Comparison of ENCODE assay signal across 18 cellular contexts in genomic region chr2:201349601-201350000, GRCh38. TPM values are rescaled to one million over a fixed set of nuclear protein-coding genes. Genes with fewer than 3 reads are reported as not detected.
DNase-seq lines count a peak whose midpoint lies in the region; FAIRE-seq and TF ChIP-seq lines count a peak whose summit lies in the region.
"Had no signal": no experiment of that assay in that cellular context is flagged by ENCODE, and none has a peak within 500 bp of the region (broad histone marks: within the 10 kb centered on the region; RNA-seq: fewer than 3 reads in every experiment).

No MANE protein-coding gene starts in this region.

- peaks cover 54% of the 10 kb centered on the region for H3K27me3 Mint-ChIP-seq in endodermal cell (ENCODE audit: insufficient read depth)
- no peaks in the 10 kb centered on the region for H3K27me3 Mint-ChIP-seq in activated T-helper 1 cell treated with anti-CD3 and anti-CD28 coated beads, Interleukin-12 subunit alpha, Interleukin-12 subunit beta, Interleukin-2, Interleukin-4 antibody, amounts not matched to agents 30 ng/mL and 10 ng/mL and 1 ng/mL, durations not matched to agents 14 hours and 24 hours and 36 hours (ENCODE audit: insufficient read depth)

- no peak overlapping the region for H2AFZ ChIP-seq in GM23248

- DNase-seq in A673 (ENCODE audit: low spot score) = peak; percentile 52
- DNase-seq in GM23248 = peak; percentile 12
- DNase-seq in RPMI7951 (ENCODE audit: low read depth) = peak; percentile 10
- peak; percentile 34 for DNase-seq in endodermal cell
- DNase-seq in activated T-helper 1 cell treated with anti-CD3 and anti-CD28 coated beads, Interleukin-12 subunit alpha, Interleukin-12 subunit beta, Interleukin-2, Interleukin-4 antibody, amounts not matched to agents 30 ng/mL and 10 ng/mL and 1 ng/mL, durations not matched to agents 14 hours and 24 hours and 36 hours (ENCODE audit: low spot score) = no peak
- no peak for DNase-seq in small intestine
- DNase-seq in C1 segment of cervical spinal cord (lab: John Stamatoyannopoulos, UW) = no peak
- DNase-seq in globus pallidus (ENCODE audit: low spot score) = no peak
- DNase-seq: BE2C; CD8-positive, alpha-beta T cell; COR-L47; DMS153; GDM1; GOT3; H9 had no signal

- no peak overlapping the region for H3K27ac Mint-ChIP-seq in endodermal cell
- no peak overlapping the region for H3K27ac Mint-ChIP-seq in activated T-helper 1 cell treated with anti-CD3 and anti-CD28 coated beads, Interleukin-12 subunit alpha, Interleukin-12 subunit beta, Interleukin-2, Interleukin-4 antibody, amounts not matched to agents 30 ng/mL and 10 ng/mL and 1 ng/mL, durations not matched to agents 14 hours and 24 hours and 36 hours
- H3K27ac Mint-ChIP-seq: CD14-positive monocyte; CD8-positive, alpha-beta T cell had no signal

- H3K4me1 Mint-ChIP-seq in endodermal cell = no peaks in the 10 kb centered on the region
- no peaks in the 10 kb centered on the region for H3K4me1 Mint-ChIP-seq in activated T-helper 1 cell treated with anti-CD3 and anti-CD28 coated beads, Interleukin-12 subunit alpha, Interleukin-12 subunit beta, Interleukin-2, Interleukin-4 antibody, amounts not matched to agents 30 ng/mL and 10 ng/mL and 1 ng/mL, durations not matched to agents 14 hours and 24 hours and 36 hours (ENCODE audit: low read depth)

- H3K27ac ChIP-seq in A673 (ENCODE audit: low read depth, low read length, poor library complexity, severe bottlenecking) (no peak overlapping the region), GM23248 (no peak overlapping the region), endodermal cell (ENCODE audit: low read depth, low read length) (no peak overlapping the region), small intestine (ENCODE audit: low read depth in 1 of 2, low read length in 1 of 2) (no peak overlapping the region)

- no TSS peak for BruUV-seq in A673 (replicated peaks; lab: Mats Ljungman, UMichigan)

- in situ Hi-C loops in GM23248 (cut with MboI) = no loop called here

- intact Hi-C loops in A673 (cut with micrococcal nuclease; ENCODE audit: unreplicated experiment) = no loop called here
- intact Hi-C loops in activated T-helper 1 cell treated with anti-CD3 and anti-CD28 coated beads, Interleukin-12 subunit alpha, Interleukin-12 subunit beta, Interleukin-2, Interleukin-4 antibody, amounts not matched to agents 30 ng/mL and 10 ng/mL and 1 ng/mL, durations not matched to agents 14 hours and 24 hours and 36 hours (cut with micrococcal nuclease) = no loop called here

- no peak overlapping the region for H3K4me3 Mint-ChIP-seq in endodermal cell
- no peak overlapping the region for H3K4me3 Mint-ChIP-seq in activated T-helper 1 cell treated with anti-CD3 and anti-CD28 coated beads, Interleukin-12 subunit alpha, Interleukin-12 subunit beta, Interleukin-2, Interleukin-4 antibody, amounts not matched to agents 30 ng/mL and 10 ng/mL and 1 ng/mL, durations not matched to agents 14 hours and 24 hours and 36 hours
- H3K4me3 Mint-ChIP-seq: CD14-positive monocyte; CD8-positive, alpha-beta T cell; H9 had no signal

- CTCF ChIA-PET in A673 (lab: Charles Lee) = no interaction called here

- 61 to 71% methylated on average over 4 of the region's 4 CpGs for WGBS in GM23248 (ENCODE audit: low coverage in 1 of 2, low lambda C conversion rate in 2 of 2, missing lambda C conversion rate in 2 of 2), 2 experiments
- 61 to 78% methylated on average over 2 to 4 of the region's 4 CpGs for WGBS in endodermal cell (ENCODE audit: insufficient coverage in 1 of 2, insufficient read length in 1 of 2), 2 experiments
- 50 to 64% (median 64%) methylated on average over 4 of the region's 4 CpGs for WGBS in small intestine, 3 donors

- no peaks in the 10 kb centered on the region for H3F3A ChIP-seq in GM23248 (ENCODE audit: insufficient read depth)

- FAIRE-seq in small intestine (lab: Jason Lieb, UNC) = no peak
- FAIRE-seq: GM12892 had no signal

- no peaks in the 10 kb centered on the region for H3K9me3 ChIP-seq in A673 (ENCODE audit: low read depth, low read length, poor library complexity, severe bottlenecking)
- no peaks in the 10 kb centered on the region for H3K9me3 ChIP-seq in GM23248 (ENCODE audit: low read depth)
- no peaks in the 10 kb centered on the region for H3K9me3 ChIP-seq in endodermal cell (ENCODE audit: control insufficient read depth, low read length)
- no peaks in the 10 kb centered on the region for H3K9me3 ChIP-seq in small intestine (ENCODE audit: control insufficient read depth, low read depth)
- H3K9me3 ChIP-seq: BE2C had no signal

- H3K36me3 Mint-ChIP-seq in endodermal cell (ENCODE audit: low read depth) = no peaks in the 10 kb centered on the region
- H3K36me3 Mint-ChIP-seq in activated T-helper 1 cell treated with anti-CD3 and anti-CD28 coated beads, Interleukin-12 subunit alpha, Interleukin-12 subunit beta, Interleukin-2, Interleukin-4 antibody, amounts not matched to agents 30 ng/mL and 10 ng/mL and 1 ng/mL, durations not matched to agents 14 hours and 24 hours and 36 hours (ENCODE audit: low read depth) = peaks cover 8% of the 10 kb centered on the region

- H3K27me3 ChIP-seq in A673 (replicated peaks; ENCODE audit: insufficient read depth, low read depth, low read length, poor library complexity) (no peaks in the 10 kb centered on the region), GM23248 (replicated peaks; ENCODE audit: insufficient read depth) (no peaks in the 10 kb centered on the region), endodermal cell (ENCODE audit: control insufficient read depth, insufficient read depth, low read length, poor library complexity, severe bottlenecking) (peaks cover 63% of the 10 kb centered on the region), small intestine (ENCODE audit: control insufficient read depth in 2 of 2, insufficient read depth in 2 of 2, low read length in 2 of 2) (no peaks in the 10 kb centered on the region)
- H3K27me3 ChIP-seq: BE2C had no signal

- H3K4me3 ChIP-seq in A673 (ENCODE audit: low read depth, low read length, poor library complexity, severe bottlenecking) (no peak overlapping the region), GM23248 (no peak overlapping the region), endodermal cell (ENCODE audit: low read length) (no peak overlapping the region), small intestine (ENCODE audit: low read depth in 1 of 2, low read length in 2 of 2) (no peak overlapping the region)

- no peaks in the 10 kb centered on the region for H3K79me2 ChIP-seq in GM23248 (ENCODE audit: insufficient read depth)

- no peak overlapping the region for H3K4me2 ChIP-seq in GM23248 (ENCODE audit: unreplicated experiment)

- H3K36me3 ChIP-seq in A673 (ENCODE audit: insufficient read depth, low read length, poor library complexity, severe bottlenecking) (no peaks in the 10 kb centered on the region), GM23248 (ENCODE audit: low read depth) (no peaks in the 10 kb centered on the region), endodermal cell (ENCODE audit: control insufficient read depth, insufficient read depth, low read length) (no peaks in the 10 kb centered on the region), small intestine (ENCODE audit: control insufficient read depth in 2 of 2, insufficient read depth in 2 of 2, low read length in 2 of 2) (no peaks in the 10 kb centered on the region)
- H3K36me3 ChIP-seq: BE2C had no signal

- no peaks in the 10 kb centered on the region for H3K9me3 Mint-ChIP-seq in endodermal cell
- no peaks in the 10 kb centered on the region for H3K9me3 Mint-ChIP-seq in activated T-helper 1 cell treated with anti-CD3 and anti-CD28 coated beads, Interleukin-12 subunit alpha, Interleukin-12 subunit beta, Interleukin-2, Interleukin-4 antibody, amounts not matched to agents 30 ng/mL and 10 ng/mL and 1 ng/mL, durations not matched to agents 14 hours and 24 hours and 36 hours
- H3K9me3 Mint-ChIP-seq: CD8-positive, alpha-beta T cell; H9 had no signal

- no peak overlapping the region for H3K9ac ChIP-seq in GM23248
- H3K9ac ChIP-seq in endodermal cell (ENCODE audit: extremely low read depth, low read length, poor library complexity, severe bottlenecking) = no peak overlapping the region

- H3K9me2 ChIP-seq in GM23248 (ENCODE audit: insufficient read depth) = no peaks in the 10 kb centered on the region

- H4K20me1 ChIP-seq in GM23248 (ENCODE audit: insufficient read depth) = no peaks in the 10 kb centered on the region

- H3K4me1 ChIP-seq in A673 (ENCODE audit: insufficient read depth, low read length, poor library complexity, severe bottlenecking) (no peaks in the 10 kb centered on the region), GM23248 (ENCODE audit: insufficient read depth) (no peaks in the 10 kb centered on the region), endodermal cell (ENCODE audit: control insufficient read depth, insufficient read depth, low read length) (no peaks in the 10 kb centered on the region), small intestine (ENCODE audit: control insufficient read depth in 2 of 2, insufficient read depth in 1 of 2, low read depth in 1 of 2, low read length in 1 of 2) (no peaks in the 10 kb centered on the region)

- TF ChIP-seq CTCF in A673 (conservative IDR thresholded peaks at IDR 0.05; ENCODE audit: low read depth, low read length) (no peak), endodermal cell (conservative IDR thresholded peaks at IDR 0.05) (no peak)

- POLR2A ChIA-PET in A673 (lab: Charles Lee; ENCODE audit: low non-redundant PET) = no interaction called here

RNA-seq across cellular contexts. Expression of gene FLACC1, which starts 7.5 kb away (rescaled TPM):
- total RNA-seq in A673 (2021) (2.2 and 2.4 TPM in 2 replicates), endodermal cell (under 1 TPM; 0.79 to 0.91 TPM)
- 0.38 and 2.3 TPM in 2 replicates for total RNA-seq in GM23248 (2014; rRNA removed; shearing (Covaris generic))
- polyA plus RNA-seq in GM23248 (2016; fragmentation: Nextera tagmentation; extraction: Ambion mirVana) (0.34 and 1.4 TPM in 2 replicates), small intestine (1 to 10 TPM in 1 of 3 donors, under 1 TPM in 1, not detected in 1; 0.60 to 2.9 TPM)
- total RNA-seq in RPMI7951 (2014; rRNA removed; shearing (Covaris generic)) = 1.3 and 1.5 TPM in 2 replicates
- 0.64 TPM for polyA plus RNA-seq in endodermal cell (2013, experiment 1 of 2)
- polyA plus RNA-seq in endodermal cell (2013, experiment 2 of 2) = 0.29 TPM
- 0.23 and 1.1 TPM in 2 replicates for total RNA-seq in activated T-helper 1 cell treated with anti-CD3 and anti-CD28 coated beads, Interleukin-12 subunit alpha, Interleukin-12 subunit beta, Interleukin-2, Interleukin-4 antibody, amounts not matched to agents 30 ng/mL and 10 ng/mL and 1 ng/mL, durations not matched to agents 14 hours and 24 hours and 36 hours
- total RNA-seq: A172 had no signal

Comparison
In these comparisons a context has a peak if more than half of its experiments do, and no peak if none do; other contexts are left out.
1. DNase-seq: peak in A673 (single experiment), GM23248 (single experiment), RPMI7951 (single experiment) and endodermal cell (single experiment); none in activated T-helper 1 cell treated with anti-CD3 and anti-CD28 coated beads, Interleukin-12 subunit alpha, Interleukin-12 subunit beta, Interleukin-2, Interleukin-4 antibody, amounts not matched to agents 30 ng/mL and 10 ng/mL and 1 ng/mL, durations not matched to agents 14 hours and 24 hours and 36 hours (single experiment), small intestine (single experiment), C1 segment of cervical spinal cord (0 of 14) and globus pallidus (single experiment).